2 cellular contexts compared by ENCODE assay signal in genomic region chr2:218083352-218083676, GRCh38.
A peak's percentile ranks its signal among the peaks of the same experiment; 100 is the strongest.
TF ChIP-seq lines count a peak whose summit lies in the region.

No MANE protein-coding gene starts in this region.

TF ChIP-seq in HepG2, 621 proteins besides CTCF, POLR2A, EP300 and RAD21:
- peak; percentile 56 for TF ChIP-seq ZNF629 (CRISPR knock-in tag; conservative IDR thresholded peaks at IDR 0.05)
- no peak for TF ChIP-seq ZNF367 (CRISPR knock-in tag; IDR thresholded peaks at IDR 0.05; ENCODE audit: borderline replicate concordance)

TF ChIP-seq in GM12891, 5 proteins besides CTCF, POLR2A, EP300 and RAD21:
- no peak for TF ChIP-seq TAF1 (IDR thresholded peaks at IDR 0.05; ENCODE audit: low read depth, low read length)
- no peak for TF ChIP-seq POU2F2 (IDR thresholded peaks at IDR 0.05; ENCODE audit: low read depth, low read length)
- no peak for TF ChIP-seq POLR2AphosphoS5 (IDR thresholded peaks at IDR 0.05; ENCODE audit: low read depth, low read length)
- TF ChIP-seq SPI1 (IDR thresholded peaks at IDR 0.05; ENCODE audit: low read depth, low read length) = no peak
- TF ChIP-seq PAX5 (IDR thresholded peaks at IDR 0.05; ENCODE audit: insufficient read depth, low read length, severe bottlenecking) = no peak
